Comparison of ENCODE assay signal across 1 cellular context in genomic region chr17:57135748-57136342, GRCh38.
TF ChIP-seq lines count a peak whose summit lies in the region.

No MANE protein-coding gene starts in this region.

TF ChIP-seq in GM23338, 12 proteins besides CTCF, POLR2A, EP300 and RAD21 (continued from another document):
- no peak for TF ChIP-seq ZNF462 (CRISPR knock-in tag; IDR thresholded peaks at IDR 0.05)
- no peak for TF ChIP-seq EZH2phosphoT487 (IDR thresholded peaks at IDR 0.05; ENCODE audit: unreplicated experiment)
- no peak for TF ChIP-seq EZH2 (IDR thresholded peaks at IDR 0.05; ENCODE audit: low read depth, unreplicated experiment)
- TF ChIP-seq POLR2AphosphoS5 (IDR thresholded peaks at IDR 0.05; ENCODE audit: low read depth) = no peak
